8 cellular contexts compared by ENCODE assay signal in genomic region chr19:3185482-3186376, GRCh38. TPM values are rescaled to one million over a fixed set of nuclear protein-coding genes. Genes with fewer than 3 reads are reported as not detected.
DNase-seq lines count a peak whose midpoint lies in the region; ATAC-seq and TF ChIP-seq lines count a peak whose summit lies in the region.

TSS of gene NCLN (plus strand) at chr19:3185930. CDS start at chr19:3186031, 101 bp downstream.

- BruUV-seq in Panc1 (replicated peaks; lab: Mats Ljungman, UMichigan): no TSS peak

- intact Hi-C loops in Panc1 (cut with micrococcal nuclease; ENCODE audit: unreplicated experiment): no loop called here

- peaks cover 62% of the 10 kb centered on the region for H3K4me1 Mint-ChIP-seq in activated T-cell treated with anti-CD3 and anti-CD28 coated beads, Interleukin-2, amount 50 U/mL, for 4 hours (ENCODE audit: low read depth)

- H3K9me3 Mint-ChIP-seq in activated T-cell treated with anti-CD3 and anti-CD28 coated beads, Interleukin-2, amount 50 U/mL, for 4 hours: no peaks in the 10 kb centered on the region

- peak within 1 kb of the TSS; percentile 66 for H3K9ac ChIP-seq in mucosa of stomach (ENCODE audit: low read length)

- H3K36me3 ChIP-seq in Panc1 (ENCODE audit: control insufficient read depth, insufficient read depth, low read length): no peaks in the 10 kb centered on the region; the same call in 1 of the 2 replicates
- peaks cover 0 to 9% of the 10 kb centered on the region in 2 donors for H3K36me3 ChIP-seq in esophagus (ENCODE audit: control insufficient read depth in 2 of 2, insufficient read depth in 2 of 2, low read length in 1 of 2)
- H3K36me3 ChIP-seq in mucosa of stomach (ENCODE audit: control insufficient read depth, insufficient read depth, low read length): no peaks in the 10 kb centered on the region

- ATAC-seq in GM21723 (IDR thresholded peaks at IDR 0.05; ENCODE audit: unreplicated experiment) (peak; percentile 68), Panc1 (peak; percentile 96)
- ATAC-seq in activated T-cell treated with anti-CD3 and anti-CD28 coated beads, Interleukin-2, amount 50 U/mL, for 4 hours: peak; percentile 89 to 90

- H3K9me3 ChIP-seq in Panc1 (ENCODE audit: control insufficient read depth, insufficient read depth, low read depth, low read length): no peaks in the 10 kb centered on the region
- no peaks in the 10 kb centered on the region for H3K9me3 ChIP-seq in esophagus (ENCODE audit: control insufficient read depth in 2 of 2, insufficient read depth in 1 of 2, low read depth in 1 of 2, low read length in 1 of 2)
- no peaks in the 10 kb centered on the region for H3K9me3 ChIP-seq in mucosa of stomach (ENCODE audit: control insufficient read depth, low read length)

- H3K27me3 Mint-ChIP-seq in activated T-cell treated with anti-CD3 and anti-CD28 coated beads, Interleukin-2, amount 50 U/mL, for 4 hours (ENCODE audit: low read depth): no peaks in the 10 kb centered on the region

- no peak for TF ChIP-seq CTCF in Panc1 (IDR thresholded peaks at IDR 0.05)

- H3K27me3 ChIP-seq in Panc1 (ENCODE audit: control insufficient read depth, insufficient read depth, low read length) (no peaks in the 10 kb centered on the region), esophagus (ENCODE audit: control insufficient read depth in 1 of 2, insufficient read depth in 2 of 2, low read length in 2 of 2) (no peaks in the 10 kb centered on the region), mucosa of stomach (ENCODE audit: control insufficient read depth, insufficient read depth, low read length) (no peaks in the 10 kb centered on the region)

- H3K4me3 ChIP-seq in Panc1 (ENCODE audit: low read depth in 2 of 2, low read length in 2 of 2) (peak within 1 kb of the TSS; percentile 78 to 79), esophagus (ENCODE audit: low read depth in 1 of 2, low read length in 2 of 2) (peak within 1 kb of the TSS; percentile 81 to 87), mucosa of stomach (ENCODE audit: low read length) (peak within 1 kb of the TSS; percentile 53)

- H3K4me3 Mint-ChIP-seq in activated T-cell treated with anti-CD3 and anti-CD28 coated beads, Interleukin-2, amount 50 U/mL, for 4 hours: peak within 1 kb of the TSS; percentile 91

- H3K27ac ChIP-seq in Panc1 (ENCODE audit: low read length) (peak within 1 kb of the TSS; percentile 83), esophagus (ENCODE audit: low read depth in 2 of 2, low read length in 1 of 2) (peak within 1 kb of the TSS; percentile 69 to 87)

- CTCF ChIA-PET in Panc1 (lab: Charles Lee): interaction anchor here (0.6 kb wide), 1 partner anchor 51 kb away, joined by 5 read pairs; no protein-coding TSS in a partner anchor

- WGBS in esophagus, 2 donors: 0% methylated on average over 72 to 90 of the region's 90 CpGs

- POLR2A ChIA-PET in Panc1 (lab: Charles Lee): no interaction called here

- in situ Hi-C loops in Panc1 (cut with HindIII; ENCODE audit: low pct_unique_long_range_greater_than_20kb, low sequenced_read_pairs): no loop called here

- peaks cover 6% of the 10 kb centered on the region for H3K36me3 Mint-ChIP-seq in activated T-cell treated with anti-CD3 and anti-CD28 coated beads, Interleukin-2, amount 50 U/mL, for 4 hours (ENCODE audit: insufficient read depth)

- DNase-seq in DMS114 treated with DMSO at 0.1 percent for 48 hours (lab: John Stamatoyannopoulos, UW; ENCODE audit: unreplicated experiment): peak; percentile 82
- DNase-seq in KG1 (lab: John Stamatoyannopoulos, UW): peak; percentile 91
- peak; percentile 89 for DNase-seq in Panc1 (ENCODE audit: low read depth, low spot score)
- peak; percentile 91 for DNase-seq in activated T-cell treated with anti-CD3 and anti-CD28 coated beads, Interleukin-2, amount 50 U/mL, for 4 hours
- DNase-seq in stimulated activated CD8-positive, alpha-beta memory T cell treated with anti-CD3 and anti-CD28 coated beads, Interleukin-7, amount 100 ng/mL, for 1 hour (ENCODE audit: low read depth in 2 of 2): peak; percentile 84 to 88

- H3K4me1 ChIP-seq in Panc1 (ENCODE audit: control insufficient read depth, insufficient read depth, low read length) (no peaks in the 10 kb centered on the region), esophagus (ENCODE audit: control insufficient read depth in 2 of 2, insufficient read depth in 2 of 2, low read length in 1 of 2) (peaks cover 9 to 19% of the 10 kb centered on the region in 2 donors), mucosa of stomach (ENCODE audit: control insufficient read depth, insufficient read depth, low read length) (peaks cover 40% of the 10 kb centered on the region)

RNA-seq across cellular contexts. Expression of gene NCLN, which starts in this region (rescaled TPM):
- total RNA-seq in Panc1 (2021; ENCODE audit: unreplicated experiment): 132 TPM
- polyA plus RNA-seq in Panc1 (2012; ENCODE audit: insufficient read length): 171 TPM
- total RNA-seq in activated T-cell treated with anti-CD3 and anti-CD28 coated beads, Interleukin-2, amount 50 U/mL, for 4 hours: 100 to 1,000 TPM; 169 to 200 (median 177) TPM
- 10 to 100 TPM; 23.9 to 24.9 TPM for polyA plus RNA-seq in esophagus

Comparison
In these comparisons a context has a peak if more than half of its experiments do, and no peak if none do; other contexts are left out.
1. Peak in every context shown above with its lines: DNase-seq, ATAC-seq, H3K4me3 ChIP-seq and H3K27ac ChIP-seq.